Comparison of ENCODE assay signal across 8 cellular contexts in genomic region chr6:29627762-29628418, GRCh38. TPM values are rescaled to one million over a fixed set of nuclear protein-coding genes. Genes with fewer than 3 reads are reported as not detected.
DNase-seq lines count a peak whose midpoint lies in the region; ATAC-seq and TF ChIP-seq lines count a peak whose summit lies in the region.

No MANE protein-coding gene starts in this region.

- H3K4me2 ChIP-seq in H9 (ENCODE audit: insufficient read depth, insufficient read length, low read length) = peak overlapping the region; percentile 90

- H3K4me3 ChIP-seq in SK-N-MC = peak overlapping the region; percentile 86
- H3K4me3 ChIP-seq in neuron (ENCODE audit: low read length) = peak overlapping the region; percentile 38
- peak overlapping the region in 2 of 3 donors; percentile 20 to 43 for H3K4me3 ChIP-seq in thyroid gland (replicated peaks in 1 of 3)

- peak; percentile 69 for DNase-seq in ACHN
- DNase-seq in H9 = peak; percentile 94
- DNase-seq in SK-N-MC (ENCODE audit: low read depth, low spot score) = no peak
- peak; percentile 47 for DNase-seq in globus pallidus (ENCODE audit: low spot score)
- DNase-seq in thyroid gland = peak; percentile 38 to 42

- H3K56ac ChIP-seq in H9 (ENCODE audit: insufficient read length, low read depth, low read length) = no peak overlapping the region

- no peaks in the 10 kb centered on the region for H3K27me3 ChIP-seq in H9 (ENCODE audit: insufficient read depth, low read length)
- H3K27me3 ChIP-seq in neuron (ENCODE audit: insufficient read depth, low read length) = no peaks in the 10 kb centered on the region
- no peaks in the 10 kb centered on the region for H3K27me3 ChIP-seq in thyroid gland

- no peak overlapping the region for H2BK12ac ChIP-seq in H9 (ENCODE audit: insufficient read length, low read depth, low read length)

- peaks cover 7% of the 10 kb centered on the region; the same call in 1 of the 2 replicates for H3K79me2 ChIP-seq in H9 (ENCODE audit: insufficient read depth, low read length)

- no peaks in the 10 kb centered on the region for H3K79me1 ChIP-seq in H9 (ENCODE audit: insufficient read depth, low read depth, low read length, poor library complexity, severe bottlenecking)

- no peak overlapping the region for H3K23ac ChIP-seq in H9 (ENCODE audit: insufficient read length, low read depth, low read length)

- H2AK5ac ChIP-seq in H9 (ENCODE audit: insufficient read length, low read length) = no peak overlapping the region

- H3T11ph ChIP-seq in H9 (ENCODE audit: low read length) = no peak overlapping the region

- H3K9me3 Mint-ChIP-seq in H9 = peaks cover 0 to 5% of the 10 kb centered on the region in 2 experiments; a peak in 2 of 5 replicates
- no peaks in the 10 kb centered on the region for H3K9me3 Mint-ChIP-seq in activated naive CD8-positive, alpha-beta T cell (ENCODE audit: low read depth)

- no peaks in the 10 kb centered on the region; the same call in 1 of the 2 replicates for H3K27me3 Mint-ChIP-seq in H9 (ENCODE audit: low read depth)
- no peaks in the 10 kb centered on the region for H3K27me3 Mint-ChIP-seq in activated naive CD8-positive, alpha-beta T cell

- peaks cover 14 to 51% (median 23%) of the 10 kb centered on the region in 3 experiments; a peak in 6 of 7 replicates for H3K36me3 Mint-ChIP-seq in H9 (ENCODE audit: insufficient read depth in 1 of 3, low read depth in 3 of 3)
- no peaks in the 10 kb centered on the region for H3K36me3 Mint-ChIP-seq in activated naive CD8-positive, alpha-beta T cell

- H4K20me1 ChIP-seq in H9 (ENCODE audit: control insufficient read depth, insufficient read depth, insufficient read length) = no peaks in the 10 kb centered on the region

- H3K36me3 ChIP-seq in SK-N-MC (ENCODE audit: insufficient read depth, low read length) (peaks cover 2% of the 10 kb centered on the region; the same call in 1 of the 2 replicates), neuron (ENCODE audit: insufficient read depth, low read length) (peaks cover 4% of the 10 kb centered on the region), thyroid gland (no peaks in the 10 kb centered on the region)

- in situ Hi-C loops in ACHN (cut with HindIII; ENCODE audit: low pct_ligation_motif_present, low pct_unique_long_range_greater_than_20kb, low sequenced_read_pairs) = no loop called here

- peak overlapping the region; percentile 39 for H3K18ac ChIP-seq in H9 (ENCODE audit: insufficient read length, low read depth, low read length)

- peak overlapping the region; percentile 88 to 92 for H3K4me3 Mint-ChIP-seq in H9
- H3K4me3 Mint-ChIP-seq in activated naive CD8-positive, alpha-beta T cell = peak overlapping the region; percentile 93

- no peak overlapping the region for H2AFZ ChIP-seq in H9 (ENCODE audit: low read length)
- H2AFZ ChIP-seq in neuron (ENCODE audit: low read depth, low read length) = no peak overlapping the region

- WGBS in H9 (ENCODE audit: extremely low coverage, insufficient read length, low lambda C conversion rate) = no CpG with 5 or more reads among the region's 51 CpGs
- 1 to 2% methylated on average over 33 to 45 of the region's 51 CpGs for WGBS in thyroid gland, 2 donors

- TF ChIP-seq CTCF in H9 (conservative IDR thresholded peaks at IDR 0.05) (no peak), thyroid gland (IDR thresholded peaks at IDR 0.05) (no peak)

- H3K4me1 ChIP-seq in H9 (ENCODE audit: insufficient read depth, low read length) (peaks cover 15% of the 10 kb centered on the region; the same call in 1 of the 2 replicates), neuron (ENCODE audit: insufficient read depth, low read length) (peaks cover 57% of the 10 kb centered on the region), thyroid gland (peaks cover 13 to 30% of the 10 kb centered on the region in 2 donors)

- H3K9ac ChIP-seq in H9 (ENCODE audit: extremely low read depth, insufficient read length, low read length) = peak overlapping the region; percentile 60
- H3K9ac ChIP-seq in SK-N-MC (ENCODE audit: insufficient read length) = peak overlapping the region; percentile 62

- ATAC-seq in GM21526 (IDR thresholded peaks at IDR 0.05; ENCODE audit: low FRiP score, unreplicated experiment) = no peak

- no peak overlapping the region for H4K91ac ChIP-seq in H9 (ENCODE audit: insufficient read length, low read depth, low read length)

- TF ChIP-seq POLR2A in thyroid gland (IDR thresholded peaks at IDR 0.05) = peak in 1 of 2 donors; percentile 44

- peak overlapping the region; percentile 62 to 93 (median 92); a peak in 6 of 7 replicates for H3K27ac Mint-ChIP-seq in H9
- peak overlapping the region; percentile 50 for H3K27ac Mint-ChIP-seq in activated naive CD8-positive, alpha-beta T cell

- no peak overlapping the region for H4K8ac ChIP-seq in H9 (replicated peaks; ENCODE audit: insufficient read length, low read depth, low read length)

- H2BK5ac ChIP-seq in H9 (ENCODE audit: insufficient read length, low read length) = no peak overlapping the region

- intact Hi-C loops in thyroid gland (cut with DNase I) = no loop called here

- H3K14ac ChIP-seq in H9 (ENCODE audit: insufficient read depth, low read length) = peak overlapping the region; percentile 45

- H4K5ac ChIP-seq in H9 (ENCODE audit: insufficient read length, low read depth, low read length) = no peak overlapping the region

- no peak overlapping the region for H2BK15ac ChIP-seq in H9 (ENCODE audit: low read depth, low read length)

- H2BK20ac ChIP-seq in H9 (ENCODE audit: low read depth, low read length, poor library complexity, severe bottlenecking) = no peak overlapping the region

- H3K4me1 Mint-ChIP-seq in H9 = peaks cover 76 to 77% of the 10 kb centered on the region in 2 experiments
- H3K4me1 Mint-ChIP-seq in activated naive CD8-positive, alpha-beta T cell (ENCODE audit: low read depth) = peaks cover 37% of the 10 kb centered on the region

- no peak overlapping the region for H3K4ac ChIP-seq in H9 (ENCODE audit: low read depth, low read length)

- H3K9me3 ChIP-seq in H9 (ENCODE audit: control insufficient read depth, low read depth, low read length) (no peaks in the 10 kb centered on the region), SK-N-MC (ENCODE audit: low read depth, low read length) (no peaks in the 10 kb centered on the region), neuron (ENCODE audit: low read length) (no peaks in the 10 kb centered on the region), thyroid gland (no peaks in the 10 kb centered on the region)

- peak overlapping the region; percentile 66 for H3K27ac ChIP-seq in H9 (ENCODE audit: insufficient read length, low read depth, low read length)
- H3K27ac ChIP-seq in SK-N-MC = no peak overlapping the region
- peak overlapping the region in 2 of 3 donors; percentile 51 to 59 for H3K27ac ChIP-seq in thyroid gland

- H3K23me2 ChIP-seq in H9 (ENCODE audit: insufficient read length, low read depth, low read length, poor library complexity, severe bottlenecking) = peaks cover 36% of the 10 kb centered on the region

- no peak overlapping the region for H2BK120ac ChIP-seq in H9 (ENCODE audit: low read depth, low read length, poor library complexity, severe bottlenecking)

RNA-seq across cellular contexts. Expression of gene GABBR1, which starts 5.1 kb away (rescaled TPM):
- total RNA-seq in H9 (2021) = 132 and 146 TPM in 2 replicates
- total RNA-seq in thyroid gland = 10 to 100 TPM; 20.4 to 34.3 (median 23.8) TPM

RNA-seq across cellular contexts. Expression of gene MOG, which starts 29.0 kb away (rescaled TPM):
- total RNA-seq in H9 (2021) (0.55 and 0.83 TPM in 2 replicates), thyroid gland (not detected)

RNA-seq across cellular contexts. Expression of gene OR2H2, which starts 43.0 kb away (rescaled TPM):
- total RNA-seq in H9 (2021) (not detected in 2 replicates), thyroid gland (not detected)

RNA-seq across cellular contexts. Expression of gene ZFP57, which starts 53.1 kb away (rescaled TPM):
- 1.4 and 1.7 TPM in 2 replicates for total RNA-seq in H9 (2021)
- total RNA-seq in thyroid gland = not detected

Comparison
In these comparisons a context has a peak if more than half of its experiments do, and no peak if none do; other contexts are left out.
1. H3K4me3 ChIP-seq: peak in every context shown above with its lines; median percentile 86 in SK-N-MC; 38 in neuron; 32 in thyroid gland.